In genomic region chr13:40328091-40328490, GRCh38 we compare ENCODE assay signal across 22 cellular contexts.
"Had no signal": no experiment of that assay in that cellular context is flagged by ENCODE, and none has a peak within 500 bp of the region (broad histone marks: within the 10 kb centered on the region; RNA-seq: fewer than 3 reads in every experiment).

No MANE protein-coding gene starts in this region.

- H3K36me3 ChIP-seq: sigmoid colon, tibial artery had no signal

- H3K27ac Mint-ChIP-seq: effector memory CD8-positive, alpha-beta T cell; memory B cell; naive B cell; nephron; neural progenitor cell; progenitor cell of endocrine pancreas; stimulated activated effector memory CD8-positive, alpha-beta T cell treated with anti-CD3 and anti-CD28 coated beads, Interleukin-12 subunit alpha, Interleukin-12 subunit beta, amount 100 ng/mL, for 72 hours; type B pancreatic cell had no signal

- H3K36me3 Mint-ChIP-seq: stimulated activated effector memory CD8-positive, alpha-beta T cell treated with anti-CD3 and anti-CD28 coated beads, Interleukin-12 subunit alpha, Interleukin-12 subunit beta, amount 100 ng/mL, for 72 hours; type B pancreatic cell had no signal

- H3K27me3 Mint-ChIP-seq: memory B cell, naive B cell, progenitor cell of endocrine pancreas, type B pancreatic cell had no signal

- H3K9me3 ChIP-seq: testis had no signal

- FAIRE-seq: endometrium, frontal cortex, keratinocyte had no signal

- H3K27me3 ChIP-seq: neural progenitor cell, sigmoid colon, testis, tibial artery had no signal

- H3K4me3 ChIP-seq: lung, neural progenitor cell, sigmoid colon, testis, tibial artery had no signal

- H3K4me3 Mint-ChIP-seq: effector memory CD8-positive, alpha-beta T cell; memory B cell; naive B cell; nephron; neural progenitor cell; stimulated activated effector memory CD8-positive, alpha-beta T cell treated with anti-CD3 and anti-CD28 coated beads, Interleukin-12 subunit alpha, Interleukin-12 subunit beta, amount 100 ng/mL, for 72 hours; type B pancreatic cell had no signal

- DNase-seq: cortex of kidney; effector memory CD8-positive, alpha-beta T cell; left ventricle myocardium superior; naive B cell; sigmoid colon; stimulated activated CD4-positive, alpha-beta T cell treated with anti-CD3 and anti-CD28 coated beads, Interleukin-2, amount 100 ng/mL, for 24 hours; stimulated activated CD4-positive, alpha-beta T cell treated with anti-CD3 and anti-CD28 coated beads, Interleukin-4, amount 100 ng/mL, for 24 hours; stimulated activated naive CD4-positive, alpha-beta T cell treated with Interleukin-2 at 50 U/mL for 16 hours; substantia nigra; testis; tibial artery had no signal

- H3K4me1 ChIP-seq: neural progenitor cell, parathyroid adenoma, sigmoid colon, testis, tibial artery had no signal

- H3K27ac ChIP-seq: neural progenitor cell, parathyroid adenoma, sigmoid colon, testis, tibial artery had no signal

- ATAC-seq: effector memory CD8-positive, alpha-beta T cell; left ventricle myocardium superior; stimulated activated effector memory CD8-positive, alpha-beta T cell treated with anti-CD3 and anti-CD28 coated beads, Interleukin-12 subunit alpha, Interleukin-12 subunit beta, amount 100 ng/mL, for 72 hours had no signal

- H3K4me1 Mint-ChIP-seq: nephron had no signal

- H3K4me2 ChIP-seq: neural progenitor cell had no signal
